In genomic region chrX:150753968-150754367, GRCh38 we compare ENCODE assay signal across 21 cellular contexts.
"Had no signal": no experiment of that assay in that cellular context is flagged by ENCODE, and none has a peak within 500 bp of the region (broad histone marks: within the 10 kb centered on the region; RNA-seq: fewer than 3 reads in every experiment).

No MANE protein-coding gene starts in this region.

- H3K4me1 Mint-ChIP-seq: nephron had no signal

- ATAC-seq: esophagus mucosa, foreskin keratinocyte, left cardiac atrium, left ventricle myocardium superior, pancreas, right cardiac atrium had no signal

- FAIRE-seq: endometrium, kidney, pancreas, small intestine, urothelium cell line had no signal

- H3K9me3 Mint-ChIP-seq: immature natural killer cell, type B pancreatic cell had no signal

- H3K27me3 Mint-ChIP-seq: progenitor cell of endocrine pancreas, type B pancreatic cell had no signal

- DNase-seq: effector memory CD4-positive, alpha-beta T cell; foreskin keratinocyte; immature natural killer cell; kidney; left cardiac atrium; left ventricle myocardium superior; mesenchymal stem cell; midbrain; occipital lobe; pancreas; right cardiac atrium; small intestine; stimulated activated CD4-positive, alpha-beta T cell treated with anti-CD3 and anti-CD28 coated beads, Interleukin-12 subunit alpha, Interleukin-12 subunit beta, amount 100 ng/mL, for 4 hours; stimulated activated naive CD4-positive, alpha-beta T cell; thyroid gland had no signal

- H3K27ac Mint-ChIP-seq: immature natural killer cell, nephron, progenitor cell of endocrine pancreas, type B pancreatic cell had no signal

- H3K4me3 Mint-ChIP-seq: immature natural killer cell, nephron, type B pancreatic cell had no signal
